Comparison of ENCODE assay signal across 8 cellular contexts in genomic region chr3:193788189-193788946, GRCh38.
A peak's percentile ranks its signal among the peaks of the same experiment; 100 is the strongest.
DNase-seq lines count a peak whose midpoint lies in the region; ATAC-seq, FAIRE-seq and TF ChIP-seq lines count a peak whose summit lies in the region.

No MANE protein-coding gene starts in this region.

- H3K9me3 ChIP-seq in HepG2 (ENCODE audit: low read length) (no peaks in the 10 kb centered on the region), testis (no peaks in the 10 kb centered on the region)

- CTCF ChIA-PET in HepG2 (lab: Yijun Ruan, JAX; ENCODE audit: low intra/inter-chr PET ratio, low total read pairs): interaction anchor here (1.2 to 1.8 kb wide), 3 partner anchors 350 to 528 kb away, joined by 3 to 16 read pairs (median 6); no protein-coding TSS in a partner anchor

- H3K36me3 ChIP-seq in HepG2 (replicated peaks in 1 of 2; ENCODE audit: control insufficient read depth in 1 of 2, insufficient read depth in 2 of 2, low read length in 2 of 2) (no peaks in the 10 kb centered on the region), testis (ENCODE audit: low read depth, missing control alignments) (no peaks in the 10 kb centered on the region)

- no peak overlapping the region for H3K9ac ChIP-seq in HepG2 (ENCODE audit: insufficient read depth, low read depth, low read length)

- H3K4me2 ChIP-seq in HepG2 (ENCODE audit: low read depth, low read length): peak overlapping the region; percentile 19; the same call in 1 of the 2 replicates

- TF ChIP-seq CTCF in HepG2 (CRISPR knock-in tag; IDR thresholded peaks at IDR 0.05) (peak; percentile 92), testis (IDR thresholded peaks at IDR 0.05) (peak; percentile 58 to 68 (median 64))

- peak; percentile 78 for ATAC-seq in GM18909 (IDR thresholded peaks at IDR 0.05; ENCODE audit: poor library complexity, unreplicated experiment)
- peak; percentile 79 for ATAC-seq in HG03457 (IDR thresholded peaks at IDR 0.05; ENCODE audit: unreplicated experiment)
- ATAC-seq in HepG2: peak; percentile 98

- H4K20me1 ChIP-seq in HepG2 (ENCODE audit: insufficient read depth, low read length): no peaks in the 10 kb centered on the region

- intact Hi-C loops in HepG2 (cut with micrococcal nuclease; ENCODE audit: unreplicated experiment) (loop anchor here (2.0 kb wide), 2 partner anchors 124 to 348 kb away; partner anchors contain the start of gene HES1), testis (cut with DNase I; ENCODE audit: low total_unique reads) (loop anchor here (10.0 kb wide), 1 partner anchor 216 kb away; no protein-coding TSS in a partner anchor)

- BruUV-seq in HepG2 (replicated peaks; lab: Mats Ljungman, UMichigan): no TSS peak

- no peaks in the 10 kb centered on the region for H3K4me1 ChIP-seq in HepG2 (ENCODE audit: insufficient read depth, low read length)
- H3K4me1 ChIP-seq in testis: peaks cover 5% of the 10 kb centered on the region

- no peaks in the 10 kb centered on the region for H3K79me2 ChIP-seq in HepG2 (ENCODE audit: insufficient read depth, low read length)

- in situ Hi-C loops in HepG2 (cut with HindIII; ENCODE audit: extremely low pct_ligation_motif_present, low pct_unique_long_range_greater_than_20kb): loop anchor here (5.0 kb wide), 1 partner anchor 529 kb away; no protein-coding TSS in a partner anchor

- no peak overlapping the region for H3K4me3 ChIP-seq in HepG2 (replicated peaks in 1 of 3; ENCODE audit: insufficient read depth in 1 of 3, low read depth in 2 of 3, low read length in 3 of 3)
- H3K4me3 ChIP-seq in testis: no peak overlapping the region

- 9% methylated on average over 12 of the region's 15 CpGs for WGBS in HepG2 (ENCODE audit: low lambda C conversion rate)
- WGBS in testis, 2 donors: 47 to 50% methylated on average over 14 to 15 of the region's 15 CpGs

- H3K27ac ChIP-seq in HepG2 (ENCODE audit: extremely low read length, insufficient read depth, low read length) (no peak overlapping the region), testis (no peak overlapping the region)

- TF ChIP-seq POLR2A in HepG2 (IDR thresholded peaks at IDR 0.05; ENCODE audit: insufficient read depth in 1 of 2, low read depth in 2 of 2, low read length in 2 of 2) (no peak), testis (IDR thresholded peaks at IDR 0.05) (no peak)

- TF ChIP-seq EP300 in HepG2 (IDR thresholded peaks at IDR 0.05; ENCODE audit: low read depth in 2 of 2, low read length in 2 of 2): no peak
- TF ChIP-seq EP300 in HepG2 (CRISPR knock-in tag; IDR thresholded peaks at IDR 0.05; ENCODE audit: borderline replicate concordance): no peak

- peak; percentile 59 for FAIRE-seq in HepG2 (lab: Jason Lieb, UNC)

- DNase-seq in CMK (ENCODE audit: low read depth) (peak; percentile 31), NOMO-1 treated with dmso at 0.1 percent for 144 hours (lab: John Stamatoyannopoulos, UW; ENCODE audit: unreplicated experiment) (peak; percentile 68), cerebellar cortex (ENCODE audit: low spot score) (peak; percentile 50), HepG2 (ENCODE audit: low spot score) (peak; percentile 64), testis (peak; percentile 68), activated gamma-delta T cell treated with Interleukin-2 at 50 U/mL for 16 hours (no peak)

- POLR2A ChIA-PET in HepG2 (lab: Yijun Ruan, JAX): no interaction called here

- H2AFZ ChIP-seq in HepG2 (ENCODE audit: low read length): no peak overlapping the region

- peak; percentile 85 for TF ChIP-seq RAD21 in HepG2 (CRISPR knock-in tag; IDR thresholded peaks at IDR 0.05)

- peaks cover 0 to 16% of the 10 kb centered on the region in 2 experiments; a peak in 3 of 5 replicates for H3K27me3 ChIP-seq in HepG2 (ENCODE audit: control insufficient read depth in 1 of 2, insufficient read depth in 2 of 2, low read length in 2 of 2)
- no peaks in the 10 kb centered on the region for H3K27me3 ChIP-seq in testis

TF ChIP-seq in HepG2, 621 proteins besides CTCF, POLR2A, EP300 and RAD21 (continues in another document):
- TF ChIP-seq ZNF777 (CRISPR knock-in tag; IDR thresholded peaks at IDR 0.05): no peak
- no peak for TF ChIP-seq MIER3 (CRISPR knock-in tag; IDR thresholded peaks at IDR 0.05; ENCODE audit: borderline replicate concordance)
- TF ChIP-seq SP5 (CRISPR knock-in tag; IDR thresholded peaks at IDR 0.05; ENCODE audit: borderline replicate concordance, low read depth): no peak
- no peak for TF ChIP-seq PRPF4 (IDR thresholded peaks at IDR 0.05; ENCODE audit: low read depth, low read length, poor library complexity, severe bottlenecking)
- 0 out of 4 replicates have a peak, but pooled peaks of 1 of the 2 experiments have one; percentile 18 for TF ChIP-seq KLF16 (CRISPR knock-in tag; IDR thresholded peaks at IDR 0.05)
- TF ChIP-seq MXD3 (CRISPR knock-in tag; IDR thresholded peaks at IDR 0.05): no peak
- no peak for TF ChIP-seq ZNF761 (CRISPR knock-in tag; conservative IDR thresholded peaks at IDR 0.05)
- TF ChIP-seq CREM (IDR thresholded peaks at IDR 0.05): no peak
- no peak for TF ChIP-seq CREM (CRISPR knock-in tag; IDR thresholded peaks at IDR 0.05)
- no peak for TF ChIP-seq ZNF24 (IDR thresholded peaks at IDR 0.05)
- 0 out of 2 replicates have a peak, but pooled peaks have one; percentile 37 for TF ChIP-seq SMAD3 (CRISPR knock-in tag; IDR thresholded peaks at IDR 0.05)
- no peak for TF ChIP-seq ZNF234 (CRISPR knock-in tag; conservative IDR thresholded peaks at IDR 0.05)
- 0 out of 2 replicates have a peak, but pooled peaks have one; percentile 51 for TF ChIP-seq HNF1B (CRISPR knock-in tag; IDR thresholded peaks at IDR 0.05)
- peak; percentile 31 for TF ChIP-seq XRCC5 (optimal IDR thresholded peaks at IDR 0.05; ENCODE audit: low read length)
- TF ChIP-seq EED (CRISPR knock-in tag; IDR thresholded peaks at IDR 0.05): no peak
- TF ChIP-seq ZNF503 (CRISPR knock-in tag; IDR thresholded peaks at IDR 0.05): no peak
- peak; percentile 69; the same call in 1 of the 2 replicates for TF ChIP-seq ZNF501 (CRISPR knock-in tag; IDR thresholded peaks at IDR 0.05)
- no peak for TF ChIP-seq KDM3A (CRISPR knock-in tag; IDR thresholded peaks at IDR 0.05; ENCODE audit: low read depth)
- peak; percentile 38; the same call in 1 of the 2 replicates for TF ChIP-seq NR2F6 (IDR thresholded peaks at IDR 0.05)
- TF ChIP-seq NR2F6 (CRISPR knock-in tag; IDR thresholded peaks at IDR 0.05): peak; percentile 60; the same call in 1 of the 2 replicates
- TF ChIP-seq STAG1 (CRISPR knock-in tag; IDR thresholded peaks at IDR 0.05): peak; percentile 95
- no peak for TF ChIP-seq LCORL (IDR thresholded peaks at IDR 0.05)
- 0 out of 2 replicates have a peak, but pooled peaks have one; percentile 28 for TF ChIP-seq LCORL (CRISPR knock-in tag; IDR thresholded peaks at IDR 0.05)
- no peak for TF ChIP-seq MIXL1 (CRISPR knock-in tag; IDR thresholded peaks at IDR 0.05)
- TF ChIP-seq IKZF4 (CRISPR knock-in tag; IDR thresholded peaks at IDR 0.05; ENCODE audit: borderline replicate concordance, low read depth, not compliant biosample characterization): no peak
- TF ChIP-seq ZNF296 (CRISPR knock-in tag; conservative IDR thresholded peaks at IDR 0.05): no peak
- no peak for TF ChIP-seq ZNF124 (CRISPR knock-in tag; IDR thresholded peaks at IDR 0.05)
- peak in 1 of 2 experiments; percentile 52; a peak in 1 of 4 replicates for TF ChIP-seq HMGXB4 (CRISPR knock-in tag; IDR thresholded peaks at IDR 0.05; ENCODE audit: borderline replicate concordance in 1 of 2, low read depth in 1 of 2)
